Comparison of ENCODE assay signal across 8 cellular contexts in the genomic region with DNA sequence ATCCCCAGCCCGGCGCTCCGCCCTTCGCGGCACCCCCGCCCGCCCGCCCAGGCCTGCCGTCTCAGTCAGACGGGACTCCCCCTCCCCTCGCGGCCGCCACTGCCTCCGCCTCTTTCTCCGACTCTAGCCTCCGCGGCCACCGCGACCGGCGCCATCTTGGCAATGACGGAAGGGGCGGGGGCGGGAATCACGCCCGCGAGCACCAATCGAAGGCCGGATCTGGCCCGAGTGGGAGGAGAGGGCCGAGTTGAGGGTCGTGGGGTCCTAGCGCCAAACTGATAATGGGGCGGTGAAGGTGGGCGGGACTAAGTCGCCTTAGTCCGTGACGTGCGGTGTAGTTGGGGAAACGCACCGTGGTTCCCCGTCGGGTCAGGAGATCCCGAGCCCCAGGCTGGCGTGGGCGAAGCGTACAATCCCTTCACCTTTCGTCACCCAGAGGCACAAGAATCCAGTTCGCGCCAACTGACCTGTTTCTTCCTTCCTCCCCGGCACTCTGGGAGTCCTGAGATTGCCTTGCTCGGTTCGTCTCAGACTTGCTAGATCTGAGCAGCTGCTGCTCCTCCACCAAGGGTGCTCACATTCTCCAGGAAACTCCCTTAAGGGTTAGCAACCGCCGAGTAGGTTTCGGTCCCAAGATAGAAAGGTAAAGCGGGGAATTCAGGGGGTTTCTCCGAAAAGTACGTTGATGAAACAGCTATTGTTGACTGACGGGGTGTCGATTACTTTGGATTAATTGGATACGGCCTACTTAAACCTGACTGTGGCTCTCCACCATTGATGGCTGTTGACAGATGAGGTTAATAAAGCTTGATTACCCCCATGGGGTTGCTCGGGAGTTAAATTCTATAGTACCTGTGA. TPM values are rescaled to one million over a fixed set of nuclear protein-coding genes. Genes with fewer than 3 reads are reported as not detected.
DNase-seq lines count a peak whose midpoint lies in the region; ATAC-seq and TF ChIP-seq lines count a peak whose summit lies in the region.

A gene (minus strand): TSS at position 164 of the 858 bp plus-strand sequence. CDS start 35,843 bp downstream, outside the sequence.

- H3K4me3 ChIP-seq in PC-3 (ENCODE audit: low read length) (peak within 1 kb of the TSS; percentile 88), epithelial cell of proximal tubule (ENCODE audit: low read depth, low read length) (peak within 1 kb of the TSS; percentile 89), mucosa of rectum (ENCODE audit: low read length in 2 of 2) (peak within 1 kb of the TSS; percentile 95 to 99)

- peaks cover 20% of the 10 kb centered on the region for H3K4me1 ChIP-seq in PC-3 (ENCODE audit: insufficient read depth, low read length)
- H3K4me1 ChIP-seq in mucosa of rectum (ENCODE audit: control insufficient read depth in 2 of 2, insufficient read depth in 2 of 2, low read length in 2 of 2): peaks cover 0 to 15% of the 10 kb centered on the region in 2 donors

- TF ChIP-seq EP300 in Ishikawa (IDR thresholded peaks at IDR 0.05; ENCODE audit: borderline replicate concordance): no peak

- DNase-seq in DMS114 treated with DMSO at 0.1 percent for 48 hours (lab: John Stamatoyannopoulos, UW; ENCODE audit: unreplicated experiment) (peak; percentile 98), PC-3 (peak; percentile 92), epithelial cell of proximal tubule (ENCODE audit: low read depth) (peak; percentile 89)
- peak; percentile 98 for DNase-seq in activated T-cell treated with anti-CD3 and anti-CD28 coated beads, Interleukin-2, amount 50 U/mL, for 1 hour
- peak; percentile 98 for DNase-seq in stimulated activated CD8-positive, alpha-beta memory T cell treated with anti-CD3 and anti-CD28 coated beads, Interleukin-4, amount 100 ng/mL, for 48 hours

- no peak for TF ChIP-seq CTCF in PC-3 (conservative IDR thresholded peaks at IDR 0.05; ENCODE audit: low read depth, low read length)
- no peak for TF ChIP-seq CTCF in epithelial cell of proximal tubule (conservative IDR thresholded peaks at IDR 0.05; ENCODE audit: low read depth, low read length)

- peaks cover 26% of the 10 kb centered on the region for H3K79me2 ChIP-seq in PC-3 (ENCODE audit: low read length)

- H3K27me3 ChIP-seq in PC-3 (ENCODE audit: low read length): no peaks in the 10 kb centered on the region
- no peaks in the 10 kb centered on the region for H3K27me3 ChIP-seq in mucosa of rectum (ENCODE audit: control insufficient read depth in 2 of 2, insufficient read depth in 2 of 2, low read length in 2 of 2)

- intact Hi-C loops in PC-3 (cut with micrococcal nuclease): no loop called here

- peak within 1 kb of the TSS; percentile 92 for H3K4me2 ChIP-seq in PC-3 (ENCODE audit: low read length)

- POLR2A ChIA-PET in PC-3 (lab: Charles Lee; ENCODE audit: unreplicated experiment): interaction anchor here (0.9 kb wide), 1 partner anchor 40 kb away, joined by 6 read pairs; no protein-coding TSS in a partner anchor

- H3K9me3 ChIP-seq in PC-3 (ENCODE audit: low read length): no peaks in the 10 kb centered on the region
- H3K9me3 ChIP-seq in mucosa of rectum (ENCODE audit: control insufficient read depth in 2 of 2, low read length in 2 of 2): no peaks in the 10 kb centered on the region

- CTCF ChIA-PET in PC-3 (lab: Charles Lee): interaction anchor here (0.6 kb wide), 1 partner anchor 77 kb away, joined by 8 read pairs; a partner anchor contains a TSS

- no peaks in the 10 kb centered on the region for H4K20me1 ChIP-seq in PC-3 (ENCODE audit: low read length)

- H3K36me3 ChIP-seq in PC-3 (ENCODE audit: low read depth, low read length): no peaks in the 10 kb centered on the region
- no peaks in the 10 kb centered on the region for H3K36me3 ChIP-seq in mucosa of rectum (ENCODE audit: control insufficient read depth in 2 of 2, insufficient read depth in 2 of 2, low read length in 2 of 2)

- peak within 1 kb of the TSS; percentile 67 for H3K27ac ChIP-seq in PC-3 (ENCODE audit: low read length)
- H3K27ac ChIP-seq in mucosa of rectum (ENCODE audit: low read depth in 2 of 2, low read length in 2 of 2): peak within 1 kb of the TSS; percentile 97 to 99

- TF ChIP-seq RAD21 in Ishikawa (IDR thresholded peaks at IDR 0.05; ENCODE audit: low read depth): no peak

- H3K9ac ChIP-seq in PC-3 (ENCODE audit: low read length) (peak within 1 kb of the TSS; percentile 83), mucosa of rectum (ENCODE audit: low read depth in 1 of 2, low read length in 2 of 2) (peak within 1 kb of the TSS; percentile 92 to 100)

- ATAC-seq in GM21576 (IDR thresholded peaks at IDR 0.05; ENCODE audit: unreplicated experiment): peak; percentile 77
- ATAC-seq in PC-3: peak; percentile 83

- BruUV-seq in PC-3 (replicated peaks; lab: Mats Ljungman, UMichigan): TSS peak; percentile 93

- H3K9me2 ChIP-seq in PC-3 (replicated peaks; ENCODE audit: low read length): no peaks in the 10 kb centered on the region

- peak within 1 kb of the TSS; percentile 95 for H2AFZ ChIP-seq in PC-3 (ENCODE audit: low read length)

- H3F3A ChIP-seq in PC-3 (ENCODE audit: low read length, unreplicated experiment): no peaks in the 10 kb centered on the region

TF ChIP-seq in Ishikawa, 13 proteins besides CTCF, POLR2A, EP300 and RAD21:
- TF ChIP-seq TAF1 (IDR thresholded peaks at IDR 0.05; ENCODE audit: low read depth) (peak; percentile 89), EGR1 (IDR thresholded peaks at IDR 0.05) (peak; percentile 92), TEAD4 (IDR thresholded peaks at IDR 0.05) (peak; percentile 6; the same call in 1 of the 2 replicates), CREB1 (IDR thresholded peaks at IDR 0.05; ENCODE audit: low read depth) (peak; percentile 69), ZBTB7A (IDR thresholded peaks at IDR 0.05; ENCODE audit: low read depth) (peak; percentile 72; the same call in 1 of the 2 replicates), FOXM1 (IDR thresholded peaks at IDR 0.05; ENCODE audit: borderline replicate concordance, low read depth) (no peak), NFIC (IDR thresholded peaks at IDR 0.05) (peak; percentile 19; the same call in 1 of the 2 replicates), YY1 (IDR thresholded peaks at IDR 0.05; ENCODE audit: low read depth) (peak; percentile 95)
- TF ChIP-seq, protein P1, sequence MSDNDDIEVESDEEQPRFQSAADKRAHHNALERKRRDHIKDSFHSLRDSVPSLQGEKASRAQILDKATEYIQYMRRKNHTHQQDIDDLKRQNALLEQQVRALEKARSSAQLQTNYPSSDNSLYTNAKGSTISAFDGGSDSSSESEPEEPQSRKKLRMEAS (IDR thresholded peaks at IDR 0.05): peak; percentile 27
- TF ChIP-seq, protein P2, sequence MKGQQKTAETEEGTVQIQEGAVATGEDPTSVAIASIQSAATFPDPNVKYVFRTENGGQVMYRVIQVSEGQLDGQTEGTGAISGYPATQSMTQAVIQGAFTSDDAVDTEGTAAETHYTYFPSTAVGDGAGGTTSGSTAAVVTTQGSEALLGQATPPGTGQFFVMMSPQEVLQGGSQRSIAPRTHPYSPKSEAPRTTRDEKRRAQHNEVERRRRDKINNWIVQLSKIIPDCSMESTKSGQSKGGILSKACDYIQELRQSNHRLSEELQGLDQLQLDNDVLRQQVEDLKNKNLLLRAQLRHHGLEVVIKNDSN (IDR thresholded peaks at IDR 0.05): no peak

RNA-seq across cellular contexts. Expression of the gene that starts here (rescaled TPM):
- total RNA-seq in PC-3 (2014; rRNA removed): 6.2 and 11.6 TPM in 2 replicates
- 5.2 and 9.9 TPM in 2 replicates for total RNA-seq in epithelial cell of proximal tubule

Comparison
In these comparisons a context has a peak if more than half of its experiments do, and no peak if none do; other contexts are left out.
1. Peak in every context shown above with its lines: DNase-seq, ATAC-seq, H3K4me3 ChIP-seq and H3K27ac ChIP-seq.